ENCODE assay signal across 8 cellular contexts in the genomic region with DNA sequence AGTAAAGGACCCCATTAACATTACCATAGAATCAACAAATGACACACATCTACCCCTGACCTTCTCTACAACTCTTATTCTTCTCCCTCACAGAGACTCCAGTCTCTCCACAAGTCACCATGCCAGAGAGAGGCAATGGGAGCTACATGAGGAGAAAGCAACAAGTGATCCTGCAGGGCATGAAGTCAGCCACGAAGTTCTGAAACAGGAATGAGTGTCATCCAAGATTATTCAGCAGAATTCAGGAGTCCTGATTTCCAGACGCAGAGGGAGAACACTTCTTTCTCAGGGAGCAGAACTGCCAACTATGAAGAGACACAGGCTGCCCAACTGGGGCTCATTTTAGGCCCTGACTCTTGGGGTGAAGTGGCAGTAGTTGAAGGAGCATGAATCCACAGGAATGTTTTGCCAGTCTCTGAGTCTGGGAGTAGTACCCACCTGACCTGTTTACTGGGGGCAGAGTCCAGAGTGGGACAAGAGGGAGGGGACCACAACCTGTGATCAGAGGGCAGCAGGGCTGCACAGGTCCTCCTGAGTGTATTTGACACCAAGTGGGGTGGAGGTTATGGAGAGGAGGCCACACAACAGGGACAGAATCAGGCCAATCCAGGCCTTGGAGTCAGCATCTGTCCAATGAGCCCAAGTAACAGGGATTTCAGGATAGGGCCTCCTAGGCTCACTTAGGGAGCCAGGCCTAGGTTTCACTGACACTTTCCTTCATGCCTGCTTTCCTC. TPM values are rescaled to one million over a fixed set of nuclear protein-coding genes. Genes with fewer than 3 reads are reported as not detected.
DNase-seq lines count a peak whose midpoint lies in the region; ATAC-seq and TF ChIP-seq lines count a peak whose summit lies in the region.

No MANE protein-coding gene starts in this region.

- intact Hi-C loops in body of pancreas (cut with DNase I), result no loop called here

- peaks cover 19% of the 10 kb centered on the region for H3K36me3 Mint-ChIP-seq in activated naive CD4-positive, alpha-beta T cell treated with anti-CD3 and anti-CD28 coated beads, Interleukin-2, amount 10 ng/mL, durations not matched to agents 7 days and 5 days
- H3K36me3 Mint-ChIP-seq in type B pancreatic cell, result peaks cover 4% of the 10 kb centered on the region

- H3K9me3 Mint-ChIP-seq in activated naive CD4-positive, alpha-beta T cell treated with anti-CD3 and anti-CD28 coated beads, Interleukin-2, amount 10 ng/mL, durations not matched to agents 7 days and 5 days, result no peaks in the 10 kb centered on the region
- no peaks in the 10 kb centered on the region for H3K9me3 Mint-ChIP-seq in type B pancreatic cell

- H3K4me3 Mint-ChIP-seq in activated naive CD4-positive, alpha-beta T cell treated with anti-CD3 and anti-CD28 coated beads, Interleukin-2, amount 10 ng/mL, durations not matched to agents 7 days and 5 days, result peak overlapping the region; percentile 86
- peak overlapping the region; percentile 96 for H3K4me3 Mint-ChIP-seq in type B pancreatic cell

- CTCF ChIA-PET in activated naive CD4-positive, alpha-beta T cell treated with anti-CD3 and anti-CD28 coated beads, Interleukin-2, amount 10 ng/mL, durations not matched to agents 7 days and 5 days (lab: Charles Lee), result no interaction called here

- no peaks in the 10 kb centered on the region for H3K36me3 ChIP-seq in body of pancreas (replicated peaks in 1 of 2; ENCODE audit: insufficient read depth in 1 of 2, low read depth in 2 of 2)
- peaks cover 0 to 11% of the 10 kb centered on the region in 2 donors for H3K36me3 ChIP-seq in lung (ENCODE audit: control insufficient read depth in 2 of 2, insufficient read depth in 2 of 2, low read length in 2 of 2)

- peak; percentile 19 for DNase-seq in activated naive CD4-positive, alpha-beta T cell treated with anti-CD3 and anti-CD28 coated beads, Interleukin-2, amount 10 ng/mL, durations not matched to agents 7 days and 5 days
- no peak for DNase-seq in activated naive CD4-positive, alpha-beta T cell treated with Interleukin-2 at 50 U/mL for 16 hours
- DNase-seq in body of pancreas (peak in 1 of 4 donors; percentile 21), lung (ENCODE audit: low spot score) (no peak), type B pancreatic cell (ENCODE audit: extremely low spot score, unreplicated experiment) (no peak), NCI-H1092 (lab: John Stamatoyannopoulos, UW) (no peak), NCI-H510A treated with DMSO at 0.1 percent for 48 hours (lab: John Stamatoyannopoulos, UW) (no peak)

- no peak for TF ChIP-seq CTCF in body of pancreas (IDR thresholded peaks at IDR 0.05)
- no peak for TF ChIP-seq CTCF in lung (IDR thresholded peaks at IDR 0.05; ENCODE audit: control extremely low read depth, extremely low read depth)
- TF ChIP-seq CTCF in type B pancreatic cell (conservative IDR thresholded peaks at IDR 0.05), result no peak

- peak overlapping the region; percentile 54 to 76 for H3K4me3 ChIP-seq in body of pancreas
- H3K4me3 ChIP-seq in lung, result peak overlapping the region; percentile 63

- peak overlapping the region; percentile 96 to 99 (median 98) for H3K27ac ChIP-seq in body of pancreas
- H3K27ac ChIP-seq in lung (ENCODE audit: low read depth in 1 of 2, low read length in 1 of 2), result peak overlapping the region; percentile 91 to 92

- peaks cover 62% of the 10 kb centered on the region for H3K4me1 Mint-ChIP-seq in activated naive CD4-positive, alpha-beta T cell treated with anti-CD3 and anti-CD28 coated beads, Interleukin-2, amount 10 ng/mL, durations not matched to agents 7 days and 5 days
- peaks cover 31% of the 10 kb centered on the region for H3K4me1 Mint-ChIP-seq in type B pancreatic cell (ENCODE audit: unreplicated experiment)

- ATAC-seq in body of pancreas, result no peak
- ATAC-seq in lung (ENCODE audit: insufficient read depth, low FRiP score), result no peak
- no peak for ATAC-seq in HG02571 (IDR thresholded peaks at IDR 0.05; ENCODE audit: unreplicated experiment)

- WGBS in body of pancreas, 2 donors, result 28 to 52% methylated on average over 2 of the region's 2 CpGs
- 49 to 52% methylated on average over 2 of the region's 2 CpGs for WGBS in lung, 2 donors

- H3K9me3 ChIP-seq in body of pancreas, result no peaks in the 10 kb centered on the region
- no peaks in the 10 kb centered on the region for H3K9me3 ChIP-seq in lung (ENCODE audit: control insufficient read depth in 2 of 2, insufficient read depth in 1 of 2, low read length in 1 of 2)

- no peak for TF ChIP-seq POLR2A in body of pancreas (IDR thresholded peaks at IDR 0.05)

- no peaks in the 10 kb centered on the region for H3K27me3 ChIP-seq in body of pancreas
- H3K27me3 ChIP-seq in lung (ENCODE audit: control insufficient read depth, insufficient read depth), result no peaks in the 10 kb centered on the region

- H3K4me1 ChIP-seq in body of pancreas (peaks cover 33% of the 10 kb centered on the region), lung (ENCODE audit: control insufficient read depth in 2 of 2, insufficient read depth in 2 of 2, low read length in 2 of 2) (peaks cover 0 to 12% of the 10 kb centered on the region in 2 donors)

- H3K27me3 Mint-ChIP-seq in activated naive CD4-positive, alpha-beta T cell treated with anti-CD3 and anti-CD28 coated beads, Interleukin-2, amount 10 ng/mL, durations not matched to agents 7 days and 5 days, result peaks cover 10% of the 10 kb centered on the region
- peaks cover 5% of the 10 kb centered on the region for H3K27me3 Mint-ChIP-seq in type B pancreatic cell

- peak overlapping the region; percentile 95 for H3K27ac Mint-ChIP-seq in activated naive CD4-positive, alpha-beta T cell treated with anti-CD3 and anti-CD28 coated beads, Interleukin-2, amount 10 ng/mL, durations not matched to agents 7 days and 5 days
- peak overlapping the region; percentile 96 for H3K27ac Mint-ChIP-seq in type B pancreatic cell

RNA-seq across cellular contexts. Expression of gene MTMR4, which starts 2.4 kb away (rescaled TPM):
- total RNA-seq in body of pancreas (10 to 100 TPM; 21.3 to 39.6 TPM), lung (10 to 100 TPM; 41.4 to 46.1 TPM), type B pancreatic cell (ENCODE audit: low replicate concordance) (62.2 and 76.5 TPM in 2 replicates)
- polyA plus RNA-seq in lung, result 10 to 100 TPM; 12.9 to 21.0 TPM

RNA-seq across cellular contexts. Expression of gene HSF5, which starts 28.6 kb away (rescaled TPM):
- not detected for total RNA-seq in body of pancreas
- total RNA-seq in lung, result under 1 TPM; 0.12 to 0.17 TPM
- under 1 TPM; 0.02 to 0.03 TPM for polyA plus RNA-seq in lung
- 0.10 TPM in 1 of 2 replicates, not detected in the other for total RNA-seq in type B pancreatic cell (ENCODE audit: low replicate concordance)
